Comparison of ENCODE assay signal across 11 cellular contexts in the genomic region with DNA sequence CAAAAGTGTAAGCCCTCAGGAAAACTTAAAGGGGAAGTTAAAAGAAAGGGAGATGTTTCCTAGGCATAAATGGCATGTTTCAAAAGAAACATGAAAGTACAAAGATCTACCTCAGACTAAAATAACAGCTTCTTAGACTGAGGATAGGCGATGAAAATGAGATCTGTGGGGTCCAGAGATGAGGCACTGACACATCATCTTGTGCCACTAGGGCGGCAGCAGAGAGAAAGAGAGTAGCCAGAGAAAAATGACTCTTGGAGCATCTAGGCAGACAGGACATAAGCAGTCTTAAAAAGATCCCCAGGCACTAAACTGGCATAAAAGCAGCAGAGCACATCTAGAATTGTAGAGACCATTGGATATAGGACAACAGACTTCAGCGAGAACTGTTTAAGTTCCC. TPM values are rescaled to one million over a fixed set of nuclear protein-coding genes. Genes with fewer than 3 reads are reported as not detected.
DNase-seq lines count a peak whose midpoint lies in the region; ATAC-seq and TF ChIP-seq lines count a peak whose summit lies in the region.
"Had no signal": no experiment of that assay in that cellular context is flagged by ENCODE, and none has a peak within 500 bp of the region (broad histone marks: within the 10 kb centered on the region; RNA-seq: fewer than 3 reads in every experiment).

No MANE protein-coding gene starts in this region.

- in situ Hi-C loops in gastrocnemius medialis (cut with MboI; ENCODE audit: low sequenced_read_pairs in 4 of 4), result no loop called here

- TF ChIP-seq POLR2A in spleen (IDR thresholded peaks at IDR 0.05) (no peak), gastrocnemius medialis (IDR thresholded peaks at IDR 0.05) (no peak)

- 63 to 88% (median 85%) methylated on average over 3 of the region's 3 CpGs for WGBS in spleen, 5 donors

- no peaks in the 10 kb centered on the region for H3K79me2 ChIP-seq in neural progenitor cell (ENCODE audit: low read depth)

- H3K27ac ChIP-seq in WERI-Rb-1 (no peak overlapping the region), neural progenitor cell (no peak overlapping the region), spleen (no peak overlapping the region), gastrocnemius medialis (no peak overlapping the region)
- H3K27ac ChIP-seq: VCaP had no signal

- ATAC-seq in HG03432 (IDR thresholded peaks at IDR 0.05; ENCODE audit: unreplicated experiment) (no peak), gastrocnemius medialis (no peak)

- H3K4me1 Mint-ChIP-seq in neural progenitor cell, result no peaks in the 10 kb centered on the region

- no peak overlapping the region for H3K4me3 Mint-ChIP-seq in neural progenitor cell

- H3K27ac Mint-ChIP-seq in neural progenitor cell, result no peak overlapping the region

- intact Hi-C loops in spleen (cut with DNase I; ENCODE audit: low total_unique reads) (no loop called here), gastrocnemius medialis (cut with DNase I; ENCODE audit: low total_unique reads) (no loop called here)

- H3K4me1 ChIP-seq in neural progenitor cell, result no peaks in the 10 kb centered on the region
- H3K4me1 ChIP-seq in spleen, result no peaks in the 10 kb centered on the region
- no peaks in the 10 kb centered on the region for H3K4me1 ChIP-seq in gastrocnemius medialis

- H3K36me3 ChIP-seq in WERI-Rb-1 (no peaks in the 10 kb centered on the region), neural progenitor cell (no peaks in the 10 kb centered on the region), spleen (no peaks in the 10 kb centered on the region), gastrocnemius medialis (no peaks in the 10 kb centered on the region)

- DNase-seq in DMS53 (lab: John Stamatoyannopoulos, UW) (peak; percentile 34), DMS53 treated with DMSO at 0.1 percent for 48 hours (lab: John Stamatoyannopoulos, UW; ENCODE audit: unreplicated experiment) (no peak), KG1 (lab: John Stamatoyannopoulos, UW) (peak; percentile 5), WERI-Rb-1 (no peak), neural progenitor cell (ENCODE audit: low spot score) (peak; percentile 7), spleen (no peak), gastrocnemius medialis (no peak)
- DNase-seq: amygdala, SHP77 treated with DMSO at 0.1 percent for 48 hours had no signal

- H4K20me1 ChIP-seq in neural progenitor cell (ENCODE audit: low read depth), result no peaks in the 10 kb centered on the region

- TF ChIP-seq CTCF in WERI-Rb-1 (IDR thresholded peaks at IDR 0.05; ENCODE audit: low read depth, low read length) (0 out of 2 replicates have a peak, but pooled peaks have one; percentile 14), neural progenitor cell (IDR thresholded peaks at IDR 0.05) (peak; percentile 32), spleen (IDR thresholded peaks at IDR 0.05 in 8 of 11, conservative IDR thresholded peaks at IDR 0.05 in 3 of 11) (no peak), gastrocnemius medialis (IDR thresholded peaks at IDR 0.05 in 4 of 5, conservative IDR thresholded peaks at IDR 0.05 in 1 of 5) (no peak)

- no peaks in the 10 kb centered on the region for H3K36me3 Mint-ChIP-seq in neural progenitor cell

- no peak overlapping the region for H2AFZ ChIP-seq in neural progenitor cell (replicated peaks)

- peaks cover 3% of the 10 kb centered on the region for H3K27me3 Mint-ChIP-seq in neural progenitor cell (ENCODE audit: insufficient read depth, low read depth)

- H3K27me3 ChIP-seq in WERI-Rb-1 (ENCODE audit: insufficient read depth, low read depth, severe bottlenecking) (no peaks in the 10 kb centered on the region), neural progenitor cell (peaks cover 10% of the 10 kb centered on the region), spleen (replicated peaks in 1 of 7) (peaks cover 0 to 5% (median 0%) of the 10 kb centered on the region in 7 donors), gastrocnemius medialis (no peaks in the 10 kb centered on the region)

- peaks cover 9% of the 10 kb centered on the region for H3K9me3 Mint-ChIP-seq in neural progenitor cell

- H3K9me3 ChIP-seq in WERI-Rb-1 (ENCODE audit: severe bottlenecking), result no peaks in the 10 kb centered on the region
- H3K9me3 ChIP-seq in neural progenitor cell (ENCODE audit: low read depth), result no peaks in the 10 kb centered on the region
- H3K9me3 ChIP-seq in spleen, result peaks cover 0 to 28% (median 22%) of the 10 kb centered on the region in 8 donors
- no peaks in the 10 kb centered on the region for H3K9me3 ChIP-seq in gastrocnemius medialis

- no peak overlapping the region for H3K9ac ChIP-seq in neural progenitor cell

- no peak overlapping the region for H3K4me2 ChIP-seq in neural progenitor cell

- H3K4me3 ChIP-seq in WERI-Rb-1 (ENCODE audit: low read depth, low read length), result no peak overlapping the region
- H3K4me3 ChIP-seq in neural progenitor cell, result no peak overlapping the region
- no peak overlapping the region for H3K4me3 ChIP-seq in spleen
- no peak overlapping the region for H3K4me3 ChIP-seq in gastrocnemius medialis

- H3F3A ChIP-seq in neural progenitor cell (ENCODE audit: low read depth), result no peaks in the 10 kb centered on the region

RNA-seq across cellular contexts. Expression of a gene that starts 42.5 kb away (rescaled TPM):
- total RNA-seq in neural progenitor cell (ENCODE audit: low replicate concordance), result 16.4 and 24.1 TPM in 2 replicates
- 10 to 100 TPM; 19.0 to 30.2 (median 24.8) TPM for total RNA-seq in spleen
- 1 to 10 TPM; 2.7 to 3.7 (median 3.5) TPM for polyA plus RNA-seq in spleen
- total RNA-seq in gastrocnemius medialis, result 10 to 100 TPM in 2 of 4 donors, 1 to 10 TPM in 2; 9.6 to 11.7 (median 10.7) TPM

Comparison
In these comparisons a context has a peak if more than half of its experiments do, and no peak if none do; other contexts are left out.
1. DNase-seq: peak in DMS53 (single experiment), KG1 (single experiment) and neural progenitor cell (single experiment); none in DMS53 treated with DMSO at 0.1 percent for 48 hours (single experiment), WERI-Rb-1 (single experiment), spleen (single experiment) and gastrocnemius medialis (0 of 2).
2. CTCF ChIP-seq: peak in WERI-Rb-1 (single experiment) and neural progenitor cell (single experiment); none in spleen (0 of 11) and gastrocnemius medialis (0 of 5).